ENCODE assay signal across 10 cellular contexts in the genomic region with DNA sequence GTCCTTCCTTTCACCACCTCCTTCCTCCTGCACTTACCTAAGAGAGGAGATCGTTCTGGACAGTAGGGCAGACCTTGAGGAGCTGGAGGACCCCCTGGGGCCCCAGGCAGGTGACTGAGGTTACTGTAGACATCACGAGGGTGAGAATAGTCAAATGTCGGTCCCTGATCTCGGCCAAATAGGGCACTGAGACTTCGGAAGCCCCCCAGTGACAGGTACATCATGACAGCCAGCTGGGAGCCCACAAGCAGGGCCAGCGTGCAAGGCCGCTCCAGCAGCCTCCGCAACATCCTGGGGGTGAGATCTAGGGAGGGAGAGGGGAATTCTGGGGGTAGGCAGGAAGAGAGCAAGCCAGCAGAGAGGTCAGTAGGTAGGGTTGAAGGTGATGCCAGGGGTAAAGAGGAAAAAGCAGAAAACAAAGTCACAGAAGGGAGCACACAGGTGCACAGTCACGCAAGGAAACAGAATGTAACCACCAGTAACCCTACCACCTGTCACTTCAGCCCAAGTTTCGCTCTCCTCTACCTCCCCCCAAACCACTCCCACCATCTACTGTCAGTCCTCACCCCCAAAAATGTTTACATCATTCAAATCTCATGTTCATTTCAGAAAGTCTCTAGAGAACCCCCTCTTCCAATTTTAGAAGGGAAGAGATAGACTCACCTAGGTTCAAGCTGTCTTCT. TPM values are rescaled to one million over a fixed set of nuclear protein-coding genes. Genes with fewer than 3 reads are reported as not detected.
A peak's percentile ranks its signal among the peaks of the same experiment; 100 is the strongest.
DNase-seq lines count a peak whose midpoint lies in the region; ATAC-seq, FAIRE-seq and TF ChIP-seq lines count a peak whose summit lies in the region.
"Had no signal": no experiment of that assay in that cellular context is flagged by ENCODE, and none has a peak within 500 bp of the region (broad histone marks: within the 10 kb centered on the region; RNA-seq: fewer than 3 reads in every experiment).

No MANE protein-coding gene starts in this region.

- no peak for DNase-seq in heart right ventricle
- DNase-seq in Right ventricle myocardium inferior (ENCODE audit: missing footprints), result no peak
- DNase-seq in astrocyte of the cerebellum (ENCODE audit: low read depth), result no peak
- no peak for DNase-seq in mesothelial cell of epicardium (ENCODE audit: low spot score in 2 of 2, unreplicated experiment in 2 of 2)
- DNase-seq in NCI-H446 treated with DMSO at 0.1 percent for 48 hours (lab: John Stamatoyannopoulos, UW), result no peak
- DNase-seq in HTR-8/SVneo (ENCODE audit: insufficient read length, low spot score), result no peak
- no peak for DNase-seq in caudate nucleus (lab: John Stamatoyannopoulos, UW)
- DNase-seq: DMS 273 treated with DMSO at 0.1 percent for 48 hours, NCI-H526 treated with DMSO at 0.1 percent for 48 hours had no signal

- 86 to 90% methylated on average over 10 of the region's 10 CpGs for WGBS in heart right ventricle, 2 donors
- WGBS in urinary bladder, result 87% methylated on average over 10 of the region's 10 CpGs

- TF ChIP-seq CTCF in heart right ventricle (IDR thresholded peaks at IDR 0.05), result no peak
- TF ChIP-seq CTCF in astrocyte of the cerebellum (IDR thresholded peaks at IDR 0.05; ENCODE audit: low read depth, low read length, missing control alignments), result no peak
- no peak for TF ChIP-seq CTCF in mesothelial cell of epicardium (IDR thresholded peaks at IDR 0.05; ENCODE audit: unreplicated experiment)

- no peaks in the 10 kb centered on the region for H3K27me3 Mint-ChIP-seq in mesothelial cell of epicardium (ENCODE audit: low read depth)

- no peaks in the 10 kb centered on the region for H3K27me3 ChIP-seq in heart right ventricle

- H3K4me3 ChIP-seq in heart right ventricle, result peak overlapping the region in 8 of 10 donors; percentile 60 to 89 (median 72)
- peak overlapping the region; percentile 96 for H3K4me3 ChIP-seq in astrocyte of the cerebellum (ENCODE audit: low read depth, low read length)
- peak overlapping the region; percentile 78 for H3K4me3 ChIP-seq in urinary bladder (ENCODE audit: low read depth, low read length)

- H3K4me1 Mint-ChIP-seq in mesothelial cell of epicardium, result peaks cover 23% of the 10 kb centered on the region

- H3K4me3 Mint-ChIP-seq in mesothelial cell of epicardium, result peak overlapping the region; percentile 96

- H3K27ac Mint-ChIP-seq in mesothelial cell of epicardium, result peak overlapping the region; percentile 98

- intact Hi-C loops in heart right ventricle (cut with DNase I) (no loop called here), Right ventricle myocardium inferior (cut with DNase I) (no loop called here)

- no peaks in the 10 kb centered on the region for H3K9me3 ChIP-seq in heart right ventricle

- H3K9me3 Mint-ChIP-seq in mesothelial cell of epicardium, result no peaks in the 10 kb centered on the region

- H3K27ac ChIP-seq in heart right ventricle (peak overlapping the region in 6 of 10 donors; percentile 84 to 93 (median 90)), urinary bladder (ENCODE audit: low read depth) (no peak overlapping the region), caudate nucleus (ENCODE audit: low read depth, low read length) (no peak overlapping the region)

- FAIRE-seq in HTR-8/SVneo (lab: Jason Lieb, UNC), result no peak

- ATAC-seq in heart right ventricle (no peak), Right ventricle myocardium inferior (no peak)

- H3K36me3 Mint-ChIP-seq in mesothelial cell of epicardium, result peaks cover 26% of the 10 kb centered on the region

- H3K36me3 ChIP-seq in heart right ventricle (peaks cover 0 to 55% (median 22%) of the 10 kb centered on the region in 9 donors), urinary bladder (ENCODE audit: insufficient read depth) (peaks cover 5% of the 10 kb centered on the region)

- in situ Hi-C loops in astrocyte of the cerebellum (cut with HindIII; ENCODE audit: low sequenced_read_pairs), result no loop called here

- H3K4me1 ChIP-seq in heart right ventricle, result peaks cover 3 to 51% (median 36%) of the 10 kb centered on the region in 9 donors
- no peaks in the 10 kb centered on the region for H3K4me1 ChIP-seq in urinary bladder (ENCODE audit: insufficient read depth)

RNA-seq across cellular contexts. Expression of gene B4GALT3, which starts 1.4 kb away (rescaled TPM):
- total RNA-seq in heart right ventricle (10 to 100 TPM; 12.1 to 28.9 (median 19.6) TPM), Right ventricle myocardium inferior (20.9 TPM), mesothelial cell of epicardium (38.0 to 43.0 TPM (median 40.5 TPM) in 3 replicates), urinary bladder (15.3 TPM)
- polyA plus RNA-seq in heart right ventricle (10 to 100 TPM; 11.5 to 25.5 TPM), urinary bladder (21.5 TPM)

RNA-seq across cellular contexts. Expression of gene PPOX, which starts 9.7 kb away (rescaled TPM):
- total RNA-seq in heart right ventricle (10 to 100 TPM in 8 of 10 donors, 1 to 10 TPM in 2; 8.5 to 19.8 (median 15.0) TPM), Right ventricle myocardium inferior (13.5 TPM), mesothelial cell of epicardium (48.9 to 49.7 TPM (median 49.0 TPM) in 3 replicates), urinary bladder (13.9 TPM)
- polyA plus RNA-seq in heart right ventricle (10 to 100 TPM in 1 of 2 donors, 1 to 10 TPM in 1; 10.0 to 58.5 TPM), urinary bladder (25.9 TPM)

RNA-seq across cellular contexts. Expression of gene USP21, which starts 16.6 kb away (rescaled TPM):
- total RNA-seq in heart right ventricle (10 to 100 TPM in 9 of 10 donors, 1 to 10 TPM in 1; 8.8 to 24.0 (median 14.7) TPM), Right ventricle myocardium inferior (19.5 TPM), mesothelial cell of epicardium (42.6 to 48.4 TPM (median 47.4 TPM) in 3 replicates), urinary bladder (12.5 TPM)
- polyA plus RNA-seq in heart right ventricle (10 to 100 TPM; 13.2 to 22.4 TPM), urinary bladder (28.4 TPM)

RNA-seq across cellular contexts. Expression of gene UFC1, which starts 22.1 kb away (rescaled TPM):
- 10 to 100 TPM; 63.9 to 88.3 (median 74.9) TPM for total RNA-seq in heart right ventricle
- polyA plus RNA-seq in heart right ventricle, result 100 to 1,000 TPM in 1 of 2 donors, 10 to 100 TPM in 1; 43.0 to 142 TPM
- total RNA-seq in Right ventricle myocardium inferior, result 82.8 TPM
- total RNA-seq in mesothelial cell of epicardium, result 86.2 to 90.2 TPM (median 88.7 TPM) in 3 replicates
- total RNA-seq in urinary bladder, result 82.4 TPM
- 119 TPM for polyA plus RNA-seq in urinary bladder

RNA-seq across cellular contexts. Expression of gene ADAMTS4, which starts 22.9 kb away (rescaled TPM):
- total RNA-seq in heart right ventricle, result 10 to 100 TPM in 6 of 10 donors, 1 to 10 TPM in 4; 1.7 to 86.1 (median 17.7) TPM
- polyA plus RNA-seq in heart right ventricle, result 10 to 100 TPM in 1 of 2 donors, 1 to 10 TPM in 1; 5.4 to 11.9 TPM
- 13.0 TPM for total RNA-seq in Right ventricle myocardium inferior
- total RNA-seq in mesothelial cell of epicardium, result 6.8 to 9.9 TPM (median 9.2 TPM) in 3 replicates
- 4.4 TPM for total RNA-seq in urinary bladder
- 19.6 TPM for polyA plus RNA-seq in urinary bladder

Comparison
In these comparisons a context has a peak if more than half of its experiments do, and no peak if none do; other contexts are left out.
1. H3K27ac ChIP-seq: peak in heart right ventricle (6 of 10); none in urinary bladder (single experiment) and caudate nucleus (single experiment).
2. Peak in every context shown above with its lines, with median percentiles within 50 percentile points of each other: H3K4me3 ChIP-seq.